In the genomic region with DNA sequence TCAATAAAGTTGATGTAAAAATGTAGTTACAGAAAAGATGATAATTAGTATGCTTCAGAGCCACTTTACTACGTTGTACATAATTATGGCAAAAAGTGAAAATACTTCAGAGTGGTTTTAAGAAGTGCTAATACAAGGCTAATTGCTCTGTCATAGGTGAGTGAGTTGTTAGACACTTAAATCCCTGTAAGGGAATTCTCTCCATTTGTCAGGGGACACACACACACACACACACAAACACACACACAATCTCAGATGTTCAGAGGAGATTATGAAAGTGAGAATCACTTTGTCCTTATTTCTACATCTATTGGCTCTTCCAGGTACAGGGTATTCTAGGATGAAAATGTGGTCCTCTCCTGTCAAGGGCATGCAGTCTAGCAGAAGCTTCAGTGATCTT, we compare ENCODE assay signal across 4 cellular contexts.
"Had no signal": no experiment of that assay in that cellular context is flagged by ENCODE, and none has a peak within 500 bp of the region (broad histone marks: within the 10 kb centered on the region; RNA-seq: fewer than 3 reads in every experiment).

No MANE protein-coding gene starts in this region.

- DNase-seq: H9, HCEC 1CT had no signal

- H3K4me2 ChIP-seq: GM23338 had no signal

- H2AFZ ChIP-seq: GM23338 had no signal

- H3K4me3 ChIP-seq: GM23338 had no signal

- ATAC-seq: GM23338, HepG2 had no signal
